ENCODE assay signal across 9 cellular contexts in the genomic region with DNA sequence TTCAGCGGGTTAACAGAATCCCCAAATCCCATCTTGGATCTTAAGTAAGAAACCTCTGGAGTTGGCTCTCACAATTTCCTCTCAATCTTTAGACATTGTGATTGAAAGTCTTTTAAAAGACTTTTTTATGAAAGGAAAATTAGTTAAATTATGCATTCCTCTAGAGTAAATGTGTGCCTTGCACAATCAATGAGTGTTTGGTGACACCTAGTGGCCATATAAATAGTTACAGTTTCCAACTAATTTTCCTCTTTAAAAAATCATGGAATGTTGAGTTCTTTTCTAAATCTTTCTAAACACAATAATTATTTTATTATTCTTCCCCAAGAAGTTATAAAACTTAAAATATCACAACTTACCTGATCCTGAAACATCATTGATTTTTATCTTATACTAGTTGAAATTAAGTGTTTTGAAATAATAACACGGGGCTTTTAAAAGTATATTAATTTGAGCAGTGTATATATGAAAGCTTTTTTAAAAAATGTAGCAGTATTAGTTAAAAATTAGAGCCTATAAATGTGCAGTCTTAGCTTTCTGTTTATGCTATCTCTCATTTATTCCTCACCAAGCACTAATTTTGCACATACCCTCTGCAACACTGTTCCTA.
DNase-seq lines count a peak whose midpoint lies in the region; ATAC-seq and TF ChIP-seq lines count a peak whose summit lies in the region.
"Had no signal": no experiment of that assay in that cellular context is flagged by ENCODE, and none has a peak within 500 bp of the region (broad histone marks: within the 10 kb centered on the region; RNA-seq: fewer than 3 reads in every experiment).

No MANE protein-coding gene starts in this region.

- DNase-seq in ELR (ENCODE audit: low read depth) (peak; percentile 51), iris pigment epithelial cell (ENCODE audit: low read depth) (peak; percentile 17), NCI-H1694 treated with DMSO at 0.1 percent for 48 hours (lab: John Stamatoyannopoulos, UW) (no peak), GOT3 (lab: John Stamatoyannopoulos, UW) (no peak)

- TF ChIP-seq RAD21 in Ishikawa (IDR thresholded peaks at IDR 0.05; ENCODE audit: low read depth), result peak; percentile 74

- ATAC-seq in HG02678 (IDR thresholded peaks at IDR 0.05; ENCODE audit: unreplicated experiment) (no peak), HG03565 (IDR thresholded peaks at IDR 0.05; ENCODE audit: unreplicated experiment) (no peak)

- TF ChIP-seq CTCF in VCaP (conservative IDR thresholded peaks at IDR 0.05), result peak; percentile 68

- H3K27ac ChIP-seq in VCaP, result no peak overlapping the region
- H3K27ac ChIP-seq: skin epidermis had no signal

- TF ChIP-seq EP300 in Ishikawa (IDR thresholded peaks at IDR 0.05; ENCODE audit: borderline replicate concordance), result no peak

TF ChIP-seq in Ishikawa, 13 proteins besides CTCF, POLR2A, EP300 and RAD21:
- TF ChIP-seq CEBPB (IDR thresholded peaks at IDR 0.05) (peak; percentile 44; the same call in 1 of the 2 replicates), NFIC (IDR thresholded peaks at IDR 0.05) (no peak)
TF ChIP-seq in Ishikawa: peak in this region for 1.

Comparison
In these comparisons a context has a peak if more than half of its experiments do, and no peak if none do; other contexts are left out.
1. DNase-seq: peak in ELR (single experiment) and iris pigment epithelial cell (single experiment); none in NCI-H1694 treated with DMSO at 0.1 percent for 48 hours (single experiment) and GOT3 (single experiment).